9 cellular contexts compared by ENCODE assay signal in the genomic region with DNA sequence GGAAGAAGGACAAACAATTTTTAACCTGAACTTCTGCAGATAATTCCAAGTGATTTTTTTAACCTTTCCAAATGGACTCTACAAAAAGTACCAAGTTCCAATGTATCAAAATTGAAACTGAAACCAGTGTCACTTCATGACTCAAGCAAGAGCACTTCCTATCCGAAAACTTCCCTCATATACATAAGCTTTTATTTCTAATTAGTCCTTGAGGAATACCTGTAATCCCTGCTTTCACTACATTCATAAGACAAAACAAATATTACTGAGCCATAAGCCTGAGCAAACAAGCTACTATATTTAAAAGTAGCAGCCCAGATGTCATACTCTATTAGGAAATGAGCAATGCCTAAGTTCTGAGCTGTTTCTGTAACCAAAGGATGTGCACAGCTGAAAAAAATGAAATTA.
DNase-seq lines count a peak whose midpoint lies in the region; ATAC-seq and TF ChIP-seq lines count a peak whose summit lies in the region.
"Had no signal": no experiment of that assay in that cellular context is flagged by ENCODE, and none has a peak within 500 bp of the region (broad histone marks: within the 10 kb centered on the region; RNA-seq: fewer than 3 reads in every experiment).

No MANE protein-coding gene starts in this region.

- H4K20me1 ChIP-seq in neural cell (ENCODE audit: insufficient read depth): no peaks in the 10 kb centered on the region

- peaks cover 29% of the 10 kb centered on the region for H3K4me1 Mint-ChIP-seq in WTC11

- H2AFZ ChIP-seq in neural cell (ENCODE audit: low read depth, low read length): no peak overlapping the region

- no peak overlapping the region for H3K27ac Mint-ChIP-seq in WTC11

- peaks cover 74% of the 10 kb centered on the region for H3K79me2 ChIP-seq in neural cell (replicated peaks; ENCODE audit: insufficient read depth, low read length)

- H3K4me3 ChIP-seq in breast epithelium (peak overlapping the region in 2 of 3 donors; percentile 8 to 53), neural cell (ENCODE audit: low read length) (peak overlapping the region; percentile 35)

- TF ChIP-seq CTCF in GM13977 (IDR thresholded peaks at IDR 0.05; ENCODE audit: extremely low read depth, insufficient read depth, missing control alignments) (no peak), breast epithelium (IDR thresholded peaks at IDR 0.05) (no peak), neural cell (IDR thresholded peaks at IDR 0.05; ENCODE audit: poor library complexity, severe bottlenecking) (no peak), WTC11 (IDR thresholded peaks at IDR 0.05) (no peak)

- no peaks in the 10 kb centered on the region for H3F3A ChIP-seq in neural cell (ENCODE audit: insufficient read depth, low read length, poor library complexity, severe bottlenecking)

- POLR2A ChIA-PET in WTC11 (lab: Charles Lee): no interaction called here

- H3K27me3 ChIP-seq in breast epithelium: no peaks in the 10 kb centered on the region
- no peaks in the 10 kb centered on the region for H3K27me3 ChIP-seq in neural cell (ENCODE audit: insufficient read depth, low read depth, low read length)

- no peak for TF ChIP-seq EP300 in neural cell (conservative IDR thresholded peaks at IDR 0.05; ENCODE audit: poor library complexity, severe bottlenecking)

- H3K36me3 ChIP-seq in breast epithelium (no peaks in the 10 kb centered on the region), neural cell (ENCODE audit: insufficient read depth, low read length) (no peaks in the 10 kb centered on the region)

- peaks cover 6% of the 10 kb centered on the region; the same call in 1 of the 2 replicates for H3K27me3 Mint-ChIP-seq in WTC11 (ENCODE audit: low read depth)

- peak; percentile 30 for ATAC-seq in HG03378 (IDR thresholded peaks at IDR 0.05; ENCODE audit: unreplicated experiment)
- ATAC-seq in HG03097 (IDR thresholded peaks at IDR 0.05; ENCODE audit: low FRiP score, unreplicated experiment): no peak
- no peak for ATAC-seq in WTC11

- intact Hi-C loops in breast epithelium (cut with DNase I; ENCODE audit: low total_unique reads): no loop called here

- H3K27ac ChIP-seq in breast epithelium (peak overlapping the region in 1 of 2 donors; percentile 57), neural cell (ENCODE audit: low read length) (peak overlapping the region; percentile 60)

- in situ Hi-C loops in GM13977 (cut with MboI; ENCODE audit: low pct_unique_long_range_greater_than_20kb, low sequenced_read_pairs, unreplicated experiment): no loop called here

- H3K4me2 ChIP-seq in neural cell (ENCODE audit: low read length): no peak overlapping the region

- no peaks in the 10 kb centered on the region for H3K36me3 Mint-ChIP-seq in WTC11

- no peaks in the 10 kb centered on the region for H3K9me3 ChIP-seq in breast epithelium
- no peaks in the 10 kb centered on the region for H3K9me3 ChIP-seq in neural cell (ENCODE audit: low read length)

- H3K4me3 Mint-ChIP-seq in WTC11: no peak overlapping the region

- CTCF ChIA-PET in WTC11 (lab: Charles Lee): no interaction called here

- no peaks in the 10 kb centered on the region for H3K9me2 ChIP-seq in neural cell (ENCODE audit: insufficient read depth, low read length)

- no peak for TF ChIP-seq POLR2A in breast epithelium (IDR thresholded peaks at IDR 0.05)

- H3K9ac ChIP-seq in neural cell (ENCODE audit: low read length): no peak overlapping the region

- TF ChIP-seq RAD21 in neural cell (conservative IDR thresholded peaks at IDR 0.05): no peak

- H3K9me3 Mint-ChIP-seq in WTC11: no peaks in the 10 kb centered on the region

- DNase-seq in GM13977 (ENCODE audit: low spot score): peak; percentile 9
- no peak for DNase-seq in breast epithelium (ENCODE audit: low spot score in 2 of 2)
- no peak for DNase-seq in WTC11 (ENCODE audit: low spot score)
- DNase-seq in activated CD8-positive, alpha-beta memory T cell treated with anti-CD3 and anti-CD28 coated beads, Interleukin-2, amount 50 U/mL, for 48 hours: no peak
- no peak for DNase-seq in glomerular visceral epithelial cell (ENCODE audit: extremely low spot score)
- DNase-seq: posterior cingulate gyrus had no signal

- no peaks in the 10 kb centered on the region for H3K4me1 ChIP-seq in breast epithelium

TF ChIP-seq in neural cell, 6 proteins besides CTCF, POLR2A, EP300 and RAD21:
- TF ChIP-seq POLR2AphosphoS5 (IDR thresholded peaks at IDR 0.05): no peak
- no peak for TF ChIP-seq SMC3 (conservative IDR thresholded peaks at IDR 0.05; ENCODE audit: poor library complexity)
- TF ChIP-seq EZH2 (IDR thresholded peaks at IDR 0.05; ENCODE audit: borderline replicate concordance, insufficient read depth, low read length, poor library complexity, severe bottlenecking): no peak
- no peak for TF ChIP-seq TAF1 (IDR thresholded peaks at IDR 0.05; ENCODE audit: low read depth)

TF ChIP-seq in WTC11, 78 proteins besides CTCF, POLR2A, EP300 and RAD21 (continues in another document):
- TF ChIP-seq, protein P1, sequence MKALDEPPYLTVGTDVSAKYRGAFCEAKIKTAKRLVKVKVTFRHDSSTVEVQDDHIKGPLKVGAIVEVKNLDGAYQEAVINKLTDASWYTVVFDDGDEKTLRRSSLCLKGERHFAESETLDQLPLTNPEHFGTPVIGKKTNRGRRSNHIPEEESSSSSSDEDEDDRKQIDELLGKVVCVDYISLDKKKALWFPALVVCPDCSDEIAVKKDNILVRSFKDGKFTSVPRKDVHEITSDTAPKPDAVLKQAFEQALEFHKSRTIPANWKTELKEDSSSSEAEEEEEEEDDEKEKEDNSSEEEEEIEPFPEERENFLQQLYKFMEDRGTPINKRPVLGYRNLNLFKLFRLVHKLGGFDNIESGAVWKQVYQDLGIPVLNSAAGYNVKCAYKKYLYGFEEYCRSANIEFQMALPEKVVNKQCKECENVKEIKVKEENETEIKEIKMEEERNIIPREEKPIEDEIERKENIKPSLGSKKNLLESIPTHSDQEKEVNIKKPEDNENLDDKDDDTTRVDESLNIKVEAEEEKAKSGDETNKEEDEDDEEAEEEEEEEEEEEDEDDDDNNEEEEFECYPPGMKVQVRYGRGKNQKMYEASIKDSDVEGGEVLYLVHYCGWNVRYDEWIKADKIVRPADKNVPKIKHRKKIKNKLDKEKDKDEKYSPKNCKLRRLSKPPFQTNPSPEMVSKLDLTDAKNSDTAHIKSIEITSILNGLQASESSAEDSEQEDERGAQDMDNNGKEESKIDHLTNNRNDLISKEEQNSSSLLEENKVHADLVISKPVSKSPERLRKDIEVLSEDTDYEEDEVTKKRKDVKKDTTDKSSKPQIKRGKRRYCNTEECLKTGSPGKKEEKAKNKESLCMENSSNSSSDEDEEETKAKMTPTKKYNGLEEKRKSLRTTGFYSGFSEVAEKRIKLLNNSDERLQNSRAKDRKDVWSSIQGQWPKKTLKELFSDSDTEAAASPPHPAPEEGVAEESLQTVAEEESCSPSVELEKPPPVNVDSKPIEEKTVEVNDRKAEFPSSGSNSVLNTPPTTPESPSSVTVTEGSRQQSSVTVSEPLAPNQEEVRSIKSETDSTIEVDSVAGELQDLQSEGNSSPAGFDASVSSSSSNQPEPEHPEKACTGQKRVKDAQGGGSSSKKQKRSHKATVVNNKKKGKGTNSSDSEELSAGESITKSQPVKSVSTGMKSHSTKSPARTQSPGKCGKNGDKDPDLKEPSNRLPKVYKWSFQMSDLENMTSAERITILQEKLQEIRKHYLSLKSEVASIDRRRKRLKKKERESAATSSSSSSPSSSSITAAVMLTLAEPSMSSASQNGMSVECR (CRISPR knock-in tag; IDR thresholded peaks at IDR 0.05; ENCODE audit: borderline replicate concordance): no peak
- TF ChIP-seq ZBTB21 (CRISPR knock-in tag; IDR thresholded peaks at IDR 0.05; ENCODE audit: borderline replicate concordance): no peak
- TF ChIP-seq ZNF423 (CRISPR knock-in tag; IDR thresholded peaks at IDR 0.05): no peak
- TF ChIP-seq, protein P2, sequence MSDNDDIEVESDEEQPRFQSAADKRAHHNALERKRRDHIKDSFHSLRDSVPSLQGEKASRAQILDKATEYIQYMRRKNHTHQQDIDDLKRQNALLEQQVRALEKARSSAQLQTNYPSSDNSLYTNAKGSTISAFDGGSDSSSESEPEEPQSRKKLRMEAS (CRISPR knock-in tag; IDR thresholded peaks at IDR 0.05): no peak
- TF ChIP-seq, protein P3, sequence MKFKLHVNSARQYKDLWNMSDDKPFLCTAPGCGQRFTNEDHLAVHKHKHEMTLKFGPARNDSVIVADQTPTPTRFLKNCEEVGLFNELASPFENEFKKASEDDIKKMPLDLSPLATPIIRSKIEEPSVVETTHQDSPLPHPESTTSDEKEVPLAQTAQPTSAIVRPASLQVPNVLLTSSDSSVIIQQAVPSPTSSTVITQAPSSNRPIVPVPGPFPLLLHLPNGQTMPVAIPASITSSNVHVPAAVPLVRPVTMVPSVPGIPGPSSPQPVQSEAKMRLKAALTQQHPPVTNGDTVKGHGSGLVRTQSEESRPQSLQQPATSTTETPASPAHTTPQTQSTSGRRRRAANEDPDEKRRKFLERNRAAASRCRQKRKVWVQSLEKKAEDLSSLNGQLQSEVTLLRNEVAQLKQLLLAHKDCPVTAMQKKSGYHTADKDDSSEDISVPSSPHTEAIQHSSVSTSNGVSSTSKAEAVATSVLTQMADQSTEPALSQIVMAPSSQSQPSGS (CRISPR knock-in tag; IDR thresholded peaks at IDR 0.05; ENCODE audit: borderline replicate concordance, low read depth): no peak
